23 cellular contexts compared by ENCODE assay signal in genomic region chr2:69238449-69239031, GRCh38.
DNase-seq lines count a peak whose midpoint lies in the region; FAIRE-seq and TF ChIP-seq lines count a peak whose summit lies in the region.
"Had no signal": no experiment of that assay in that cellular context is flagged by ENCODE, and none has a peak within 500 bp of the region (broad histone marks: within the 10 kb centered on the region; RNA-seq: fewer than 3 reads in every experiment).

No MANE protein-coding gene starts in this region.

- CTCF ChIA-PET in BJ (lab: Yijun Ruan, JAX): interaction anchor here (0.9 to 1.0 kb wide), 2 partner anchors 24 to 42 kb away, joined by 3 to 4 read pairs; no protein-coding TSS in a partner anchor

- no peaks in the 10 kb centered on the region for H3K9me3 ChIP-seq in esophagus muscularis mucosa
- no peaks in the 10 kb centered on the region for H3K9me3 ChIP-seq in small intestine (ENCODE audit: control insufficient read depth, low read depth)
- H3K9me3 ChIP-seq in tibial nerve: no peaks in the 10 kb centered on the region
- H3K9me3 ChIP-seq: adrenal gland, sigmoid colon, thoracic aorta had no signal

- TF ChIP-seq EP300 in esophagus muscularis mucosa (IDR thresholded peaks at IDR 0.05) (no peak), tibial nerve (IDR thresholded peaks at IDR 0.05) (no peak)

- TF ChIP-seq POLR2A in esophagus muscularis mucosa (IDR thresholded peaks at IDR 0.05; ENCODE audit: low read depth) (no peak), erythroblast (IDR thresholded peaks at IDR 0.05; ENCODE audit: low read length) (no peak), tibial nerve (IDR thresholded peaks at IDR 0.05) (no peak)

- H3K27me3 ChIP-seq in BJ (ENCODE audit: control insufficient read depth, insufficient read depth, low read length) (no peaks in the 10 kb centered on the region), esophagus muscularis mucosa (no peaks in the 10 kb centered on the region), small intestine (ENCODE audit: control insufficient read depth in 2 of 2, insufficient read depth in 2 of 2, low read length in 2 of 2) (no peaks in the 10 kb centered on the region), tibial nerve (no peaks in the 10 kb centered on the region)
- H3K27me3 ChIP-seq: adrenal gland, cardiac muscle cell, sigmoid colon had no signal

- peaks cover 81% of the 10 kb centered on the region for H3K36me3 Mint-ChIP-seq in nephron progenitor cell (ENCODE audit: low read depth)

- peaks cover 1% of the 10 kb centered on the region for H3K36me3 ChIP-seq in BJ (ENCODE audit: control insufficient read depth, insufficient read depth, low read length)
- H3K36me3 ChIP-seq in esophagus muscularis mucosa: no peaks in the 10 kb centered on the region
- no peaks in the 10 kb centered on the region for H3K36me3 ChIP-seq in small intestine (ENCODE audit: control insufficient read depth in 2 of 2, insufficient read depth in 2 of 2, low read length in 2 of 2)
- peaks cover 0 to 14% (median 0%) of the 10 kb centered on the region in 3 donors for H3K36me3 ChIP-seq in tibial nerve
- H3K36me3 ChIP-seq: adrenal gland, cardiac muscle cell, sigmoid colon, thoracic aorta had no signal

- H3K4me1 ChIP-seq in esophagus muscularis mucosa: peaks cover 5 to 48% (median 40%) of the 10 kb centered on the region in 4 donors
- H3K4me1 ChIP-seq in small intestine (ENCODE audit: control insufficient read depth in 2 of 2, insufficient read depth in 1 of 2, low read depth in 1 of 2, low read length in 1 of 2): no peaks in the 10 kb centered on the region
- peaks cover 0 to 15% (median 0%) of the 10 kb centered on the region in 4 donors for H3K4me1 ChIP-seq in tibial nerve

- no peaks in the 10 kb centered on the region for H3K9me3 Mint-ChIP-seq in nephron progenitor cell

- H3K27ac Mint-ChIP-seq in nephron progenitor cell: peak overlapping the region; percentile 71
- H3K27ac Mint-ChIP-seq: activated CD8-positive, alpha-beta T cell treated with anti-CD3 and anti-CD28 coated beads, Interleukin-2, amount 10 ng/mL, durations not matched to agents 7 days and 5 days had no signal

- FAIRE-seq in HTR-8/SVneo (lab: Jason Lieb, UNC) (peak; percentile 28), small intestine (lab: Jason Lieb, UNC) (no peak)
- FAIRE-seq: endothelial cell of umbilical vein had no signal

- intact Hi-C loops in esophagus muscularis mucosa (cut with DNase I): no loop called here

- 44% methylated on average over 6 of the region's 6 CpGs for WGBS in esophagus muscularis mucosa
- 45 to 64% (median 60%) methylated on average over 6 of the region's 6 CpGs for WGBS in small intestine, 3 donors
- 82 to 86% methylated on average over 6 of the region's 6 CpGs for WGBS in tibial nerve, 2 donors

- peaks cover 4% of the 10 kb centered on the region for H3K27me3 Mint-ChIP-seq in nephron progenitor cell (ENCODE audit: low read depth, poor library complexity)

- H3K4me1 Mint-ChIP-seq in nephron progenitor cell: peaks cover 21% of the 10 kb centered on the region

- DNase-seq in BJ (ENCODE audit: low read depth) (peak; percentile 89), HTR-8/SVneo (ENCODE audit: insufficient read length, low spot score) (no peak), esophagus muscularis mucosa (ENCODE audit: extremely low spot score) (no peak), nephron progenitor cell (no peak), erythroblast (lab: John Stamatoyannopoulos, UW) (no peak), small intestine (no peak), SIG-M5 (lab: John Stamatoyannopoulos, UW) (no peak), tibial nerve (ENCODE audit: low spot score in 2 of 2) (no peak)
- DNase-seq: activated CD8-positive, alpha-beta T cell treated with anti-CD3 and anti-CD28 coated beads, Interleukin-2, amount 10 ng/mL, durations not matched to agents 7 days and 5 days; activated T-cell treated with anti-CD3 and anti-CD28 coated beads, Interleukin-2, amount 50 U/mL, for 1 hour; adrenal gland; DMS79; KG1; NCI-H187; NCI-H2227 treated with DMSO at 0.1 percent for 48 hours; sigmoid colon; stimulated activated CD4-positive, alpha-beta T cell treated with anti-CD3 and anti-CD28 coated beads, Interleukin-2, amount 100 ng/mL, for 24 hours; stimulated activated naive CD4-positive, alpha-beta T cell; T-helper 9 cell had no signal

- H3K4me3 ChIP-seq in BJ (ENCODE audit: low read depth, low read length): no peak overlapping the region
- H3K4me3 ChIP-seq in esophagus muscularis mucosa: no peak overlapping the region
- H3K4me3 ChIP-seq in small intestine (ENCODE audit: low read depth in 1 of 2, low read length in 2 of 2): no peak overlapping the region
- no peak overlapping the region for H3K4me3 ChIP-seq in tibial nerve
- H3K4me3 ChIP-seq: adrenal gland, cardiac muscle cell, sigmoid colon, thoracic aorta had no signal

- peak overlapping the region; percentile 13 to 35 (median 33) for H3K27ac ChIP-seq in esophagus muscularis mucosa (replicated peaks in 1 of 4)
- H3K27ac ChIP-seq in small intestine (ENCODE audit: low read depth in 1 of 2, low read length in 1 of 2): no peak overlapping the region
- no peak overlapping the region for H3K27ac ChIP-seq in tibial nerve
- H3K27ac ChIP-seq: cardiac muscle cell, thoracic aorta had no signal

- no peak overlapping the region for H3K4me3 Mint-ChIP-seq in nephron progenitor cell
- H3K4me3 Mint-ChIP-seq: activated CD8-positive, alpha-beta T cell treated with anti-CD3 and anti-CD28 coated beads, Interleukin-2, amount 10 ng/mL, durations not matched to agents 7 days and 5 days; nephron had no signal

- POLR2A ChIA-PET in BJ (lab: Charles Lee): interaction anchor here (0.5 kb wide), 1 partner anchor 46 kb away, joined by 3 read pairs; no protein-coding TSS in a partner anchor

- TF ChIP-seq CTCF in BJ (IDR thresholded peaks at IDR 0.05; ENCODE audit: insufficient read depth, low read depth, low read length) (peak; percentile 13; the same call in 1 of the 2 replicates), esophagus muscularis mucosa (IDR thresholded peaks at IDR 0.05) (no peak), nephron progenitor cell (IDR thresholded peaks at IDR 0.05) (no peak), tibial nerve (IDR thresholded peaks at IDR 0.05) (no peak)

Comparison
In these comparisons a context has a peak if more than half of its experiments do, and no peak if none do; other contexts are left out.
1. H3K27ac ChIP-seq: peak in esophagus muscularis mucosa (4 of 4); none in small intestine (0 of 2) and tibial nerve (0 of 4).